ENCODE assay signal across 10 cellular contexts in the genomic region with DNA sequence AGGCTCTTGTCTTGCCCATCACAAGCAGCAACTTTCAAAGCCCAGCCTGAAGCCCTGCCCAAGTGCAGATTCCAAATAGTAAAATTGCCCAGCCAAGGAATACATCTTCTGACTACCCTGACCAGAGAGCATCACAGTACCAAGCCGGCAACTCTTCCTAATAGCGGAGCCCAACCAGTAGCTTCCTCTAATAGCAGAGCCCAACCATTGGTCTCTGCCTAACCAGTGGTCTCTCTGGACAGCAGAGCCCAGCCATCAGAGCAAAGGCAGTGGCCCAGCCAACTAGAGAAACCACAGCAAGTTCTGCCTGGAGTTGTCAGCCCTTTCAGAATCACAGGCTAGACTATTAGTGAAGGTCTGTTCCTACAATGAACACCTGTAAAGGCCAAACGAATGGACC.
DNase-seq lines count a peak whose midpoint lies in the region; ATAC-seq, FAIRE-seq and TF ChIP-seq lines count a peak whose summit lies in the region.
"Had no signal": no experiment of that assay in that cellular context is flagged by ENCODE, and none has a peak within 500 bp of the region (broad histone marks: within the 10 kb centered on the region; RNA-seq: fewer than 3 reads in every experiment).

No MANE protein-coding gene starts in this region.

- H3K4me2 ChIP-seq in endothelial cell of umbilical vein (ENCODE audit: insufficient read depth, low read length), result no peak overlapping the region

- H3K27me3 ChIP-seq in endothelial cell of umbilical vein (ENCODE audit: control insufficient read depth in 2 of 2, insufficient read depth in 2 of 2, low read length in 2 of 2) (no peaks in the 10 kb centered on the region), prostate gland (replicated peaks; ENCODE audit: insufficient read depth) (peaks cover 3% of the 10 kb centered on the region)

- H3K27ac ChIP-seq in endothelial cell of umbilical vein (ENCODE audit: insufficient read depth, low read depth, low read length) (no peak overlapping the region), prostate gland (no peak overlapping the region)

- TF ChIP-seq POLR2A in NB4 (IDR thresholded peaks at IDR 0.05; ENCODE audit: extremely low read depth, insufficient read length) (no peak), endothelial cell of umbilical vein (IDR thresholded peaks at IDR 0.05; ENCODE audit: low read depth, low read length) (no peak), prostate gland (IDR thresholded peaks at IDR 0.05) (no peak)

- H3K4me3 ChIP-seq in NB4 (ENCODE audit: low read depth, low read length) (no peak overlapping the region), endothelial cell of umbilical vein (replicated peaks in 1 of 3; ENCODE audit: insufficient read depth in 1 of 3, low read depth in 1 of 3, low read length in 3 of 3) (no peak overlapping the region), prostate gland (no peak overlapping the region)

- H3K36me3 ChIP-seq in endothelial cell of umbilical vein (ENCODE audit: control insufficient read depth in 2 of 2, extremely low read depth in 1 of 2, insufficient read depth in 2 of 2, low read length in 2 of 2) (no peaks in the 10 kb centered on the region), prostate gland (no peaks in the 10 kb centered on the region)

- H3K4me1 Mint-ChIP-seq in activated CD4-positive, alpha-beta memory T cell treated with anti-CD3 and anti-CD28 coated beads for 36 hours (ENCODE audit: low read depth), result no peaks in the 10 kb centered on the region
- H3K4me1 Mint-ChIP-seq: activated naive CD8-positive, alpha-beta T cell treated with anti-CD3 and anti-CD28 coated beads, Interleukin-2, amount 50 U/mL, for 24 hours had no signal

- H4K20me1 ChIP-seq in endothelial cell of umbilical vein (replicated peaks; ENCODE audit: control insufficient read depth, extremely low read depth, insufficient read depth, low read length), result no peaks in the 10 kb centered on the region

- H3K36me3 Mint-ChIP-seq in activated CD4-positive, alpha-beta memory T cell treated with anti-CD3 and anti-CD28 coated beads for 36 hours, result no peaks in the 10 kb centered on the region

- H3K27ac Mint-ChIP-seq in activated CD4-positive, alpha-beta memory T cell treated with anti-CD3 and anti-CD28 coated beads for 36 hours, result no peak overlapping the region
- H3K27ac Mint-ChIP-seq: activated naive CD8-positive, alpha-beta T cell treated with anti-CD3 and anti-CD28 coated beads, Interleukin-2, amount 50 U/mL, for 24 hours had no signal

- no peak for ATAC-seq in GM21528 (IDR thresholded peaks at IDR 0.05; ENCODE audit: low FRiP score, unreplicated experiment)
- ATAC-seq: activated naive CD8-positive, alpha-beta T cell treated with anti-CD3 and anti-CD28 coated beads, Interleukin-2, amount 50 U/mL, for 24 hours had no signal

- POLR2A ChIA-PET in endothelial cell of umbilical vein (lab: Charles Lee), result no interaction called here
- POLR2A ChIA-PET in activated CD4-positive, alpha-beta memory T cell treated with anti-CD3 and anti-CD28 coated beads for 36 hours (lab: Charles Lee), result no interaction called here

- no peaks in the 10 kb centered on the region for H3K9me3 Mint-ChIP-seq in activated CD4-positive, alpha-beta memory T cell treated with anti-CD3 and anti-CD28 coated beads for 36 hours
- H3K9me3 Mint-ChIP-seq: activated naive CD8-positive, alpha-beta T cell treated with anti-CD3 and anti-CD28 coated beads, Interleukin-2, amount 50 U/mL, for 24 hours had no signal

- H3K4me1 ChIP-seq in endothelial cell of umbilical vein (ENCODE audit: control insufficient read depth, extremely low read depth, insufficient read depth, low read length), result no peaks in the 10 kb centered on the region
- H3K4me1 ChIP-seq in prostate gland (replicated peaks), result no peaks in the 10 kb centered on the region

- no peaks in the 10 kb centered on the region for H3K27me3 Mint-ChIP-seq in activated CD4-positive, alpha-beta memory T cell treated with anti-CD3 and anti-CD28 coated beads for 36 hours
- H3K27me3 Mint-ChIP-seq: activated naive CD8-positive, alpha-beta T cell treated with anti-CD3 and anti-CD28 coated beads, Interleukin-2, amount 50 U/mL, for 24 hours had no signal

- DNase-seq in AG09319 (ENCODE audit: extremely low read depth, low read depth) (peak; percentile 81), NB4 (ENCODE audit: low read depth) (peak; percentile 46), endothelial cell of umbilical vein (ENCODE audit: low read depth, low spot score) (peak; percentile 42), medulla oblongata (ENCODE audit: extremely low spot score) (peak; percentile 75), prostate gland (ENCODE audit: low spot score) (no peak), mesenteric fat pad (ENCODE audit: low spot score) (no peak)
- no peak for DNase-seq in activated CD4-positive, alpha-beta memory T cell treated with anti-CD3 and anti-CD28 coated beads for 36 hours
- DNase-seq: activated naive CD8-positive, alpha-beta T cell treated with anti-CD3 and anti-CD28 coated beads, Interleukin-2, amount 50 U/mL, for 24 hours; RPMI8226 had no signal

- no peak overlapping the region for H2AFZ ChIP-seq in endothelial cell of umbilical vein (ENCODE audit: low read depth, low read length)

- no peaks in the 10 kb centered on the region for H3K79me2 ChIP-seq in endothelial cell of umbilical vein (ENCODE audit: control insufficient read depth, insufficient read depth, low read length)

- peak; percentile 63 for FAIRE-seq in endothelial cell of umbilical vein (lab: Jason Lieb, UNC)

- H3K9me3 ChIP-seq in endothelial cell of umbilical vein (replicated peaks; ENCODE audit: control insufficient read depth, insufficient read depth, low read length) (no peaks in the 10 kb centered on the region), prostate gland (no peaks in the 10 kb centered on the region)

- WGBS in prostate gland, result 42% methylated on average over 3 of the region's 3 CpGs

- H3K9ac ChIP-seq in endothelial cell of umbilical vein (replicated peaks; ENCODE audit: extremely low read depth, insufficient read depth, low read length), result no peak overlapping the region

- BruUV-seq in endothelial cell of umbilical vein (replicated peaks; lab: Mats Ljungman, UMichigan), result no TSS peak

- H3K4me3 Mint-ChIP-seq in activated CD4-positive, alpha-beta memory T cell treated with anti-CD3 and anti-CD28 coated beads for 36 hours, result no peak overlapping the region
- H3K4me3 Mint-ChIP-seq: activated naive CD8-positive, alpha-beta T cell treated with anti-CD3 and anti-CD28 coated beads, Interleukin-2, amount 50 U/mL, for 24 hours had no signal

- TF ChIP-seq CTCF in AG09319 (IDR thresholded peaks at IDR 0.05; ENCODE audit: low read depth, low read length), result no peak
- TF ChIP-seq CTCF in NB4 (IDR thresholded peaks at IDR 0.05; ENCODE audit: low read depth, low read length), result no peak
- no peak for TF ChIP-seq CTCF in endothelial cell of umbilical vein (IDR thresholded peaks at IDR 0.05; ENCODE audit: extremely low read depth in 1 of 2, insufficient read depth in 1 of 2, low read depth in 1 of 2, low read length in 2 of 2)
- no peak for TF ChIP-seq CTCF in prostate gland (IDR thresholded peaks at IDR 0.05)

- intact Hi-C loops in endothelial cell of umbilical vein (cut with micrococcal nuclease) (loop anchor here (5.0 kb wide), 2 partner anchors 748 to 998 kb away; no protein-coding TSS in a partner anchor), prostate gland (cut with DNase I) (loop anchor here (5.0 to 10.0 kb wide), 3 partner anchors 471 to 1241 kb away; no protein-coding TSS in a partner anchor)
- intact Hi-C loops in activated CD4-positive, alpha-beta memory T cell treated with anti-CD3 and anti-CD28 coated beads for 36 hours (cut with micrococcal nuclease), result no loop called here

- H3K9me1 ChIP-seq in endothelial cell of umbilical vein (replicated peaks; ENCODE audit: control insufficient read depth, extremely low read depth, insufficient read depth, low read length), result no peaks in the 10 kb centered on the region

- CTCF ChIA-PET in endothelial cell of umbilical vein (lab: Charles Lee), result interaction anchor here (1.0 to 2.7 kb wide), 9 partner anchors 15 to 1245 kb away, joined by 3 to 19 read pairs (median 6); no protein-coding TSS in a partner anchor
- CTCF ChIA-PET in activated CD4-positive, alpha-beta memory T cell treated with anti-CD3 and anti-CD28 coated beads for 36 hours (lab: Charles Lee), result interaction anchor here (2.0 kb wide), 1 partner anchor 8 kb away, joined by 5 read pairs; no protein-coding TSS in a partner anchor

- dilution Hi-C loops in endothelial cell of umbilical vein (cut with MboI; ENCODE audit: extremely low pct_ligation_motif_present, low sequenced_read_pairs), result no loop called here

TF ChIP-seq in endothelial cell of umbilical vein, 7 proteins besides CTCF, POLR2A, EP300 and RAD21:
- no peak for TF ChIP-seq GATA2 (IDR thresholded peaks at IDR 0.05; ENCODE audit: insufficient read depth, insufficient read length, low read depth, low read length)
- TF ChIP-seq POLR2AphosphoS5 (IDR thresholded peaks at IDR 0.05; ENCODE audit: insufficient read depth, low read depth, low read length), result no peak
- no peak for TF ChIP-seq EZH2 (IDR thresholded peaks at IDR 0.05; ENCODE audit: borderline replicate concordance, low read depth, low read length, severe bottlenecking)
- no peak for TF ChIP-seq FOS (IDR thresholded peaks at IDR 0.05; ENCODE audit: borderline replicate concordance, insufficient read depth, low read length)
- TF ChIP-seq MYC (IDR thresholded peaks at IDR 0.05; ENCODE audit: low read depth, low read length), result no peak
- TF ChIP-seq JUN (IDR thresholded peaks at IDR 0.05; ENCODE audit: borderline replicate concordance, insufficient read depth, insufficient read length, low read depth), result no peak
TF ChIP-seq in endothelial cell of umbilical vein: peak in this region for 0.

Comparison
In these comparisons a context has a peak if more than half of its experiments do, and no peak if none do; other contexts are left out.
1. DNase-seq: peak in AG09319 (single experiment), NB4 (single experiment), endothelial cell of umbilical vein (single experiment) and medulla oblongata (single experiment); none in activated CD4-positive, alpha-beta memory T cell treated with anti-CD3 and anti-CD28 coated beads for 36 hours (single experiment), prostate gland (single experiment) and mesenteric fat pad (single experiment).